ENCODE assay signal across 11 cellular contexts in the genomic region with DNA sequence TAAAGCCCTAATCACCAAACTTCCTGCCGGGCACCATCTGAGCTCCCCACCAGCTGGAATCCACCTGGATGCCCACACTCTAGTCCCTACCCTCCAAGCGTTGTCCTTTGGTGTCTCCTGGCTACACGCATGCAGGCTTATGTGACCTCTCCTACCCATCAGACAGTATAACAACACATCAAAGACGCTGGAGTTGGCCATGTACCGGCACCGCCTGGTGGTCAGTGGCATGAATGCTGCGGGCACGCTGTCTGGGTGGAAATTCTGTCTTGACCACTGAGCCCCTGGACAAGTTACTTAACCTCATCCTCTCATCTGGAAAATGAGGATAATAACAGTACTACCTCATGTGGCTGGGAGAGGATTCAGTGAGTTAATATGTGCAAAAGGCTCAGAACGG. TPM values are rescaled to one million over a fixed set of nuclear protein-coding genes. Genes with fewer than 3 reads are reported as not detected.
DNase-seq lines count a peak whose midpoint lies in the region; ATAC-seq and TF ChIP-seq lines count a peak whose summit lies in the region.
"Had no signal": no experiment of that assay in that cellular context is flagged by ENCODE, and none has a peak within 500 bp of the region (broad histone marks: within the 10 kb centered on the region; RNA-seq: fewer than 3 reads in every experiment).

No MANE protein-coding gene starts in this region.

- H2AFZ ChIP-seq in MM.1S (ENCODE audit: low read length) (no peak overlapping the region), osteoblast (ENCODE audit: low read length) (no peak overlapping the region)

- no peak overlapping the region for H3K27ac ChIP-seq in MM.1S (ENCODE audit: low read length)
- peak overlapping the region; percentile 9 for H3K27ac ChIP-seq in osteoblast (ENCODE audit: low read depth, low read length)
- H3K27ac ChIP-seq: C4-2B had no signal

- no peak overlapping the region for H3K4me3 ChIP-seq in MM.1S (ENCODE audit: low read length)
- H3K4me3 ChIP-seq in osteoblast (ENCODE audit: insufficient read depth, low read length) = no peak overlapping the region

- H3K36me3 ChIP-seq in MM.1S (replicated peaks; ENCODE audit: insufficient read depth, low read length) = no peaks in the 10 kb centered on the region
- peaks cover 84% of the 10 kb centered on the region for H3K36me3 ChIP-seq in osteoblast (ENCODE audit: insufficient read depth, low read length)

- H3K9me3 Mint-ChIP-seq in chondrocyte (ENCODE audit: low read depth) = no peaks in the 10 kb centered on the region
- H3K9me3 Mint-ChIP-seq: activated naive CD4-positive, alpha-beta T cell treated with anti-CD3 and anti-CD28 coated beads, Interleukin-2, amount 50 U/mL, for 72 hours had no signal

- DNase-seq in NCI-H2196 (lab: John Stamatoyannopoulos, UW; ENCODE audit: unreplicated experiment) (peak; percentile 50), NCI-H2196 treated with DMSO at 0.1 percent for 48 hours (lab: John Stamatoyannopoulos, UW; ENCODE audit: unreplicated experiment) (no peak), MM.1S (no peak), chondrocyte (ENCODE audit: low spot score) (no peak), osteoblast (ENCODE audit: insufficient read length, low spot score, missing footprints) (peak; percentile 88), sciatic nerve (ENCODE audit: low spot score) (no peak), dedifferentiated amniotic fluid mesenchymal stem cell (ENCODE audit: extremely low spot score) (no peak)
- DNase-seq: NCI-H226 had no signal

- H3K4me1 Mint-ChIP-seq in chondrocyte (ENCODE audit: low read depth) = peaks cover 39% of the 10 kb centered on the region

- H3K4me3 Mint-ChIP-seq in chondrocyte (ENCODE audit: unreplicated experiment) = no peak overlapping the region

- intact Hi-C loops in sciatic nerve (cut with DNase I) = no loop called here

- H3K9me2 ChIP-seq in MM.1S (replicated peaks; ENCODE audit: insufficient read depth, low read length) = no peaks in the 10 kb centered on the region

- no peak for ATAC-seq in sciatic nerve
- ATAC-seq in HG02870 (IDR thresholded peaks at IDR 0.05; ENCODE audit: unreplicated experiment) = no peak

- H3K79me2 ChIP-seq in MM.1S (ENCODE audit: low read length) (no peaks in the 10 kb centered on the region), osteoblast (ENCODE audit: insufficient read depth, low read length) (peaks cover 24% of the 10 kb centered on the region)

- H3K9me3 ChIP-seq in MM.1S (replicated peaks; ENCODE audit: insufficient read depth, low read length) (no peaks in the 10 kb centered on the region), osteoblast (ENCODE audit: low read depth, low read length) (no peaks in the 10 kb centered on the region)

- no peaks in the 10 kb centered on the region for H3K4me1 ChIP-seq in MM.1S (ENCODE audit: low read length)
- peaks cover 7% of the 10 kb centered on the region for H3K4me1 ChIP-seq in osteoblast (ENCODE audit: insufficient read depth, low read length)

- H3K27me3 ChIP-seq in MM.1S (replicated peaks; ENCODE audit: insufficient read depth, low read length) (no peaks in the 10 kb centered on the region), osteoblast (ENCODE audit: insufficient read depth, low read length) (no peaks in the 10 kb centered on the region)

- peak overlapping the region; percentile 79 for H3K27ac Mint-ChIP-seq in chondrocyte (ENCODE audit: unreplicated experiment)

- no peaks in the 10 kb centered on the region for H3F3A ChIP-seq in MM.1S (ENCODE audit: insufficient read depth, low read length)

- TF ChIP-seq CTCF in MM.1S (IDR thresholded peaks at IDR 0.05; ENCODE audit: low read length) (peak; percentile 26), chondrocyte (IDR thresholded peaks at IDR 0.05) (peak; percentile 71), osteoblast (IDR thresholded peaks at IDR 0.05; ENCODE audit: extremely low read depth, low read depth, low read length) (peak; percentile 52)

- H3K9ac ChIP-seq in MM.1S (ENCODE audit: low read length) = no peak overlapping the region

- no peaks in the 10 kb centered on the region for H3K27me3 Mint-ChIP-seq in chondrocyte (ENCODE audit: low read depth)

- peaks cover 19% of the 10 kb centered on the region for H3K36me3 Mint-ChIP-seq in chondrocyte (ENCODE audit: low read depth)
- H3K36me3 Mint-ChIP-seq: activated naive CD4-positive, alpha-beta T cell treated with anti-CD3 and anti-CD28 coated beads, Interleukin-2, amount 50 U/mL, for 72 hours had no signal

- no peaks in the 10 kb centered on the region for H4K20me1 ChIP-seq in MM.1S (ENCODE audit: insufficient read depth, low read length)
- H4K20me1 ChIP-seq in osteoblast (ENCODE audit: insufficient read depth, low read length) = no peaks in the 10 kb centered on the region

- H3K4me2 ChIP-seq in MM.1S (ENCODE audit: low read depth, low read length) = no peak overlapping the region
- H3K4me2 ChIP-seq in osteoblast (ENCODE audit: insufficient read depth, low read length) = no peak overlapping the region

RNA-seq across cellular contexts. Expression of a gene that starts 23.4 kb away (rescaled TPM):
- total RNA-seq in chondrocyte (10.1 to 17.4 TPM (median 10.2 TPM) in 3 replicates), osteoblast (0.29 and 0.72 TPM in 2 replicates), sciatic nerve (3.7 TPM)

RNA-seq across cellular contexts. Expression of a gene that starts 39.6 kb away (rescaled TPM):
- total RNA-seq in chondrocyte (24.3 to 30.8 TPM (median 24.5 TPM) in 3 replicates), osteoblast (114 and 128 TPM in 2 replicates), sciatic nerve (16.3 TPM)

Comparison
In these comparisons a context has a peak if more than half of its experiments do, and no peak if none do; other contexts are left out.
1. DNase-seq: peak in NCI-H2196 (single experiment) and osteoblast (single experiment); none in NCI-H2196 treated with DMSO at 0.1 percent for 48 hours (single experiment), MM.1S (single experiment), chondrocyte (single experiment), sciatic nerve (single experiment) and dedifferentiated amniotic fluid mesenchymal stem cell (single experiment).
2. Peak in every context shown above with its lines, with median percentiles within 50 percentile points of each other: CTCF ChIP-seq.